In the genomic region with DNA sequence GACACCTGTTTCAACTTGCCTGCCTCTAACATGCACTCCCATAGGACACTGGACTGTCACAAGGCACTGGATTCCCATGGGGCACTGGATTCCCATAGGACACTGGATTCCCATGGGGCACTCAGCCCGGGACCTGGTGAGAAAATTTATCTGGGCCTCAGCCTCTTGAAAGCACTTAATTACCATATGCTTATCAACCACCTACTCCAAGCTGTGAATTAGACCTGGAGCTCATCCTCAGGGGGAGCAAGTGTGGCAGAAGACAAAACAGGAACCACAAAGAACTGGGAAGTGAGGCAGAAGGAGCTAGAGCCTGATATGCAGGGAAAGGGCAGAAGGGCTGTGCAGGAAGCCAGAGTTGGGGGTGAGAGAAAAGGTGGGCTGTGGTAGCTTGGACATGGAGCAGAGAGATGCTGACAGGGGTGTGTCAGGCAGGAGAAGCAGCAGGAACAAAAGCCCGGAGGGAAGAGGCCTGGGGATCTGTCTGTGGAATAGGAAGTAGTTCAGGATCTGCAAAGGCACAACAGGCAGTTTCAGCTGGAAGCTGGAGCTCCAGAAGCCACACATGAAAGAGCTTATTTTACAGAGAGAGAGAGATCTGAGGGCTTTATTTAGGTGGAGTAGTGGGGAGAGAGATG, we compare ENCODE assay signal across 25 cellular contexts. TPM values are rescaled to one million over a fixed set of nuclear protein-coding genes. Genes with fewer than 3 reads are reported as not detected.
"Had no signal": no experiment of that assay in that cellular context is flagged by ENCODE, and none has a peak within 500 bp of the region (broad histone marks: within the 10 kb centered on the region; RNA-seq: fewer than 3 reads in every experiment).

No MANE protein-coding gene starts in this region.

- H3K9me3 Mint-ChIP-seq: memory B cell; nephron; T-helper 2 cell treated with Interferon-gamma antibody and Interleukin-4, amounts not matched to agents 5 μg/mL and 100 μg/mL, for 36 hours had no signal

- H3K27ac ChIP-seq: adrenal gland, ascending aorta, brain microvascular endothelial cell, testis, uterus had no signal

- FAIRE-seq: endothelial cell of umbilical vein, frontal cortex, islet of Langerhans had no signal

- H3K36me3 ChIP-seq: adrenal gland, ascending aorta, brain microvascular endothelial cell, uterus had no signal

- H3K4me3 Mint-ChIP-seq: activated naive CD8-positive, alpha-beta T cell; memory B cell; nephron; T-helper 2 cell treated with Interferon-gamma antibody and Interleukin-4, amounts not matched to agents 5 μg/mL and 100 μg/mL, for 36 hours had no signal

- H3K27ac Mint-ChIP-seq: activated naive CD8-positive, alpha-beta T cell; memory B cell; nephron; T-helper 2 cell treated with Interferon-gamma antibody and Interleukin-4, amounts not matched to agents 5 μg/mL and 100 μg/mL, for 36 hours had no signal

- H3K9me3 ChIP-seq: adrenal gland, ascending aorta, testis, uterus had no signal

- H3K4me3 ChIP-seq: adrenal gland, ascending aorta, testis, uterus had no signal

- H3K4me1 ChIP-seq: adrenal gland, ascending aorta, testis, uterus had no signal

- DNase-seq: activated gamma-delta T cell treated with Interleukin-2 at 50 U/mL for 16 hours; activated T-cell treated with anti-CD3 and anti-CD28 coated beads, Interleukin-2, amount 50 U/mL, for 1 hour; adrenal gland; brain microvascular endothelial cell; caudate nucleus; dermis blood vessel endothelial cell; effector memory CD4-positive, alpha-beta T cell; hippocampal formation; left cardiac atrium; stimulated activated CD4-positive, alpha-beta T cell treated with anti-CD3 and anti-CD28 coated beads, Interleukin-2, amount 100 ng/mL, for 48 hours; stimulated activated naive CD4-positive, alpha-beta T cell; testis; trophoblast cell; uterus had no signal

- H3K36me3 Mint-ChIP-seq: activated naive CD8-positive, alpha-beta T cell; memory B cell had no signal

- ATAC-seq: esophagus mucosa, left cardiac atrium had no signal

- H3K27me3 Mint-ChIP-seq: activated naive CD8-positive, alpha-beta T cell had no signal

- H3K4me1 Mint-ChIP-seq: memory B cell, nephron had no signal

RNA-seq across cellular contexts. Expression of a gene that starts 3.1 kb away (rescaled TPM):
- total RNA-seq: adrenal gland, ascending aorta, dermis blood vessel endothelial cell, endothelial cell of umbilical vein, esophagus mucosa, frontal cortex, left cardiac atrium, mononuclear cell, myocyte, testis, uterus had no signal
- polyA plus RNA-seq: adrenal gland, endothelial cell of umbilical vein had no signal

RNA-seq across cellular contexts. Expression of a gene that starts 17.5 kb away (rescaled TPM):
- total RNA-seq: adrenal gland, ascending aorta, dermis blood vessel endothelial cell, endothelial cell of umbilical vein, esophagus mucosa, frontal cortex, left cardiac atrium, mononuclear cell, myocyte had no signal
- polyA plus RNA-seq: adrenal gland, endothelial cell of umbilical vein had no signal

RNA-seq across cellular contexts. Expression of a gene that starts 31.2 kb away (rescaled TPM):
- total RNA-seq: adrenal gland, ascending aorta, dermis blood vessel endothelial cell, endothelial cell of umbilical vein, frontal cortex, left cardiac atrium, mononuclear cell, myocyte, uterus had no signal
- polyA plus RNA-seq: adrenal gland, endothelial cell of umbilical vein had no signal

RNA-seq across cellular contexts. Expression of a gene that starts 35.7 kb away (rescaled TPM):
- total RNA-seq: adrenal gland, ascending aorta, dermis blood vessel endothelial cell, endothelial cell of umbilical vein, esophagus mucosa, frontal cortex, left cardiac atrium, mononuclear cell, myocyte had no signal
- polyA plus RNA-seq: adrenal gland, endothelial cell of umbilical vein had no signal

RNA-seq across cellular contexts. Expression of a gene that starts 49.0 kb away (rescaled TPM):
- total RNA-seq: endothelial cell of umbilical vein, frontal cortex, left cardiac atrium, mononuclear cell, myocyte, uterus had no signal
